Comparison of ENCODE assay signal across 18 cellular contexts in the genomic region with DNA sequence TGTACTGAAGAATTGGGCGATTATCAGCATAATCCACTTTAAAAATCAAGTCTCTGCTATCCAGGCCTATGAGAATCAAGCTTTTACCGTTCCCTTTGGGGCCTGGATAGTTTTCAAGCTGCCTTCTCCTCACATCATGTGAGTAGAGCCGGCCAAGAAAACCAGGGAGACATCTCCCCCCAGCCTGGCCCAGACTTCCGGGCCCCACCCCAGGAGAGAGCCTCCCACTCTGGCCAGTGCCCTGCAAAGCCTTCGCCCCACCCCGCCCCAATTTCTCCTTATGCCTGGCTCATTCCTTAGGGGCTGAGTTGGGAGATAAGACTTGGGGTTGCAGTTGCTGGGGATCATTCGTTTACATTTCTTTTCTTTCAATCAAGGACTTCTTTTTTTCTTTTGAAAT. TPM values are rescaled to one million over a fixed set of nuclear protein-coding genes. Genes with fewer than 3 reads are reported as not detected.
"Had no signal": no experiment of that assay in that cellular context is flagged by ENCODE, and none has a peak within 500 bp of the region (broad histone marks: within the 10 kb centered on the region; RNA-seq: fewer than 3 reads in every experiment).

No MANE protein-coding gene starts in this region.

- H3K4me3 ChIP-seq: tibial artery had no signal

- H3K4me1 Mint-ChIP-seq: activated naive CD4-positive, alpha-beta T cell treated with anti-CD3 and anti-CD28 coated beads, Interleukin-2, amount 10 ng/mL, durations not matched to agents 7 days and 5 days had no signal

- H3K36me3 Mint-ChIP-seq: activated naive CD4-positive, alpha-beta T cell treated with anti-CD3 and anti-CD28 coated beads, Interleukin-2, amount 10 ng/mL, durations not matched to agents 7 days and 5 days had no signal

- H3K9me3 ChIP-seq: tibial artery had no signal

- DNase-seq: activated B cell treated with CpG ODN at 0.5 μM for 24 hours; activated CD4-positive, alpha-beta memory T cell treated with anti-CD3 and anti-CD28 coated beads for 36 hours; activated CD4-positive, alpha-beta T cell treated with anti-CD3 and anti-CD28 coated beads for 4 hours; activated effector memory CD4-positive, alpha-beta T cell treated with anti-CD3 and anti-CD28 coated beads, Interleukin-2, amount 50 U/mL, for 16 hours; activated naive CD4-positive, alpha-beta T cell treated with anti-CD3 and anti-CD28 coated beads, Interleukin-2, amount 10 ng/mL, durations not matched to agents 7 days and 5 days; activated T-cell treated with anti-CD3 and anti-CD28 coated beads, Interleukin-2, amount 50 U/mL, for 72 hours; heart right ventricle; retina; stimulated activated CD4-positive, alpha-beta T cell treated with anti-CD3 and anti-CD28 coated beads, Interleukin-4, amount 100 ng/mL, for 24 hours; substantia nigra; T1000; tibial artery had no signal

- H3K4me3 Mint-ChIP-seq: activated B cell treated with CpG ODN at 0.5 μM for 24 hours; activated CD4-positive, alpha-beta memory T cell treated with anti-CD3 and anti-CD28 coated beads for 36 hours; activated naive CD4-positive, alpha-beta T cell treated with anti-CD3 and anti-CD28 coated beads, Interleukin-2, amount 10 ng/mL, durations not matched to agents 7 days and 5 days; activated T-cell treated with anti-CD3 and anti-CD28 coated beads, Interleukin-2, amount 50 U/mL, for 72 hours; stimulated activated naive CD8-positive, alpha-beta T cell treated with anti-CD3 and anti-CD28 coated beads, Interleukin-15, Interleukin-2, amounts not matched to agents 100 ng/mL and 50 ng/mL, for 24 hours; T-helper 1 cell treated with Interleukin-12 subunit alpha and Interleukin-12 subunit beta and Interleukin-4 antibody, amounts not matched to agents 30 μg/mL and 1 μg/mL, for 36 hours had no signal

- H3K9me3 Mint-ChIP-seq: activated B cell treated with CpG ODN at 0.5 μM for 24 hours; stimulated activated naive CD8-positive, alpha-beta T cell treated with anti-CD3 and anti-CD28 coated beads, Interleukin-15, Interleukin-2, amounts not matched to agents 100 ng/mL and 50 ng/mL, for 24 hours had no signal

- H3K27ac ChIP-seq: heart right ventricle, tibial artery had no signal

- ATAC-seq: activated T-cell treated with anti-CD3 and anti-CD28 coated beads, Interleukin-2, amount 50 U/mL, for 72 hours had no signal

- H3K36me3 ChIP-seq: heart right ventricle, tibial artery had no signal

- H3K27ac Mint-ChIP-seq: activated B cell treated with CpG ODN at 0.5 μM for 24 hours; activated CD4-positive, alpha-beta memory T cell treated with anti-CD3 and anti-CD28 coated beads for 36 hours; activated naive CD4-positive, alpha-beta T cell treated with anti-CD3 and anti-CD28 coated beads, Interleukin-2, amount 10 ng/mL, durations not matched to agents 7 days and 5 days; activated T-cell treated with anti-CD3 and anti-CD28 coated beads, Interleukin-2, amount 50 U/mL, for 72 hours; stimulated activated naive CD8-positive, alpha-beta T cell treated with anti-CD3 and anti-CD28 coated beads, Interleukin-15, Interleukin-2, amounts not matched to agents 100 ng/mL and 50 ng/mL, for 24 hours; T-helper 1 cell treated with Interleukin-12 subunit alpha and Interleukin-12 subunit beta and Interleukin-4 antibody, amounts not matched to agents 30 μg/mL and 1 μg/mL, for 36 hours had no signal

RNA-seq across cellular contexts. Expression of gene TMEM132C, which starts 1.4 kb away (rescaled TPM):
- total RNA-seq: activated B cell treated with CpG ODN at 0.5 μM for 24 hours; activated CD4-positive, alpha-beta memory T cell treated with anti-CD3 and anti-CD28 coated beads for 36 hours; activated T-cell treated with anti-CD3 and anti-CD28 coated beads, Interleukin-2, amount 50 U/mL, for 72 hours; epithelial cell of proximal tubule; fibroblast of villous mesenchyme; myocyte; osteoblast had no signal
